Comparison of ENCODE assay signal across 18 cellular contexts in genomic region chr12:20779971-20780370, GRCh38. TPM values are rescaled to one million over a fixed set of nuclear protein-coding genes. Genes with fewer than 3 reads are reported as not detected.
"Had no signal": no experiment of that assay in that cellular context is flagged by ENCODE, and none has a peak within 500 bp of the region (broad histone marks: within the 10 kb centered on the region; RNA-seq: fewer than 3 reads in every experiment).

No MANE protein-coding gene starts in this region.

RNA-seq across cellular contexts. Expression of gene SLCO1B3, which starts 30.5 kb away (rescaled TPM):
- total RNA-seq: activated naive CD4-positive, alpha-beta T cell treated with anti-CD3 and anti-CD28 coated beads for 36 hours; activated naive CD4-positive, alpha-beta T cell treated with anti-CD3 and anti-CD28 coated beads, Interleukin-2, amount 50 U/mL, for 72 hours; activated naive CD8-positive, alpha-beta T cell treated with anti-CD3 and anti-CD28 coated beads for 36 hours; activated naive CD8-positive, alpha-beta T cell treated with anti-CD3 and anti-CD28 coated beads, Interleukin-2, amount 10 ng/mL, durations not matched to agents 7 days and 5 days; activated T-cell treated with anti-CD3 and anti-CD28 coated beads, Interleukin-2, amount 50 U/mL, for 4 hours; activated T-cell treated with anti-CD3 and anti-CD28 coated beads, Interleukin-2, amount 50 U/mL, for 72 hours; activated T-helper 1 cell treated with anti-CD3 and anti-CD28 coated beads, Interleukin-12 subunit alpha, Interleukin-12 subunit beta, Interleukin-2, Interleukin-4 antibody, amounts not matched to agents 30 ng/mL and 10 ng/mL and 1 ng/mL, durations not matched to agents 14 hours and 24 hours and 36 hours; activated T-helper 17 cell treated with anti-CD3 and anti-CD28 coated beads, Interleukin-2, amount 50 U/mL, for 72 hours; activated T-helper 2 cell treated with anti-CD3 and anti-CD28 coated beads, Interferon-gamma antibody, Interleukin-2, Interleukin-4, amounts not matched to agents 10 μg/mL and 5 μg/mL and 100 μg/mL, durations not matched to agents 14 hours and 24 hours and 36 hours; adrenal gland; ascending aorta; astrocyte; body of pancreas; breast epithelium; cardiac muscle cell; cardiac septum; cerebellum had no signal
- polyA plus RNA-seq: aorta, cardiac muscle cell had no signal
